ENCODE assay signal across 22 cellular contexts in the genomic region with DNA sequence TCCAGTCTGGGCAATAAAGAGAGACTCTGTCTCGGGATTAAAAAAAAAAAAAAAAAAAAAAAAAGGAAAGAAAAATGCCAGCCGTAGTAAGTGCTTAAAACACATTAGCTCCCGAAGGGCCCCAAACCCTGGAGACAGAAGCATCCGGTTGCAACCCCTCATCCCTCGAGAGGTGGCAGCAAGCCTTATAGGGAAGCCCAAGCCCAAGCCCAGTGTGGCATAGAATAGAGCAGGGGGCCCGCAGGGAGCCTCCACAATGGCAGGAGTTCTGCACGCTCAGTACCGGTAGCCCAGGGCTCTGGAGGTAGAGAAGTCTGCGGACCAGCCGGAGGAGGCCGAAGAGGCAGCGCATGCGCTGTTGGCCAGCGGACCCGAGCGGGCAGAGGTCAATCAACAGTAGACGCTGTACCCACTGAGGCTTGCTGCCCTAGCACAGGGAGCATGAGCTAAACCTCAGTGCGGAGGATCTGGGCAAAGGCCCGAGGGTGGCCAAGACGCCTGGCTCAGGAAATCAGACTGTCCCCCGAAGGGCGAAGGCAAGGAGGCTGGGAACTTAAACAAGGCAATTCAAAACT.
"Had no signal": no experiment of that assay in that cellular context is flagged by ENCODE, and none has a peak within 500 bp of the region (broad histone marks: within the 10 kb centered on the region; RNA-seq: fewer than 3 reads in every experiment).

No MANE protein-coding gene starts in this region.

- H3K9me3 ChIP-seq: esophagus muscularis mucosa, gastrocnemius medialis, heart right ventricle, left ventricle myocardium inferior, lower lobe of right lung, pancreas, suprapubic skin, tibial artery, upper lobe of right lung, vagina had no signal

- H2AFZ ChIP-seq: neural progenitor cell had no signal

- DNase-seq: effector memory CD8-positive, alpha-beta T cell; gastrocnemius medialis; heart right ventricle; hypothalamus; kidney; left cardiac atrium; left ventricle myocardium inferior; midbrain; occipital lobe; right cardiac atrium; stimulated activated CD4-positive, alpha-beta T cell treated with anti-CD3 and anti-CD28 coated beads, Interleukin-2, amount 100 ng/mL, for 48 hours; stimulated activated naive CD4-positive, alpha-beta T cell treated with Interleukin-2 at 50 U/mL for 16 hours; tibial artery had no signal

- H3K36me3 ChIP-seq: neural progenitor cell, vagina had no signal

- FAIRE-seq: kidney, pancreas had no signal

- ATAC-seq: effector memory CD8-positive, alpha-beta T cell; gastrocnemius medialis; left cardiac atrium; pancreas; right cardiac atrium had no signal

- H3K9ac ChIP-seq: neural progenitor cell had no signal

- H3K4me3 ChIP-seq: esophagus muscularis mucosa, gastrocnemius medialis, heart right ventricle, left ventricle myocardium inferior, lower lobe of right lung, neural progenitor cell, pancreas, smooth muscle cell, suprapubic skin, tibial artery, upper lobe of right lung, vagina had no signal

- H3K27ac ChIP-seq: epithelial cell of prostate, esophagus muscularis mucosa, gastrocnemius medialis, heart right ventricle, left ventricle myocardium inferior, neural progenitor cell, suprapubic skin, vagina had no signal

- H3K4me2 ChIP-seq: neural progenitor cell, smooth muscle cell had no signal

- H3K27me3 ChIP-seq: esophagus muscularis mucosa, gastrocnemius medialis, heart right ventricle, neural progenitor cell, pancreas, suprapubic skin, tibial artery, upper lobe of right lung, vagina had no signal

- H3K4me1 ChIP-seq: gastrocnemius medialis, neural progenitor cell, pancreas, vagina had no signal
